ENCODE assay signal across 11 cellular contexts in the genomic region with DNA sequence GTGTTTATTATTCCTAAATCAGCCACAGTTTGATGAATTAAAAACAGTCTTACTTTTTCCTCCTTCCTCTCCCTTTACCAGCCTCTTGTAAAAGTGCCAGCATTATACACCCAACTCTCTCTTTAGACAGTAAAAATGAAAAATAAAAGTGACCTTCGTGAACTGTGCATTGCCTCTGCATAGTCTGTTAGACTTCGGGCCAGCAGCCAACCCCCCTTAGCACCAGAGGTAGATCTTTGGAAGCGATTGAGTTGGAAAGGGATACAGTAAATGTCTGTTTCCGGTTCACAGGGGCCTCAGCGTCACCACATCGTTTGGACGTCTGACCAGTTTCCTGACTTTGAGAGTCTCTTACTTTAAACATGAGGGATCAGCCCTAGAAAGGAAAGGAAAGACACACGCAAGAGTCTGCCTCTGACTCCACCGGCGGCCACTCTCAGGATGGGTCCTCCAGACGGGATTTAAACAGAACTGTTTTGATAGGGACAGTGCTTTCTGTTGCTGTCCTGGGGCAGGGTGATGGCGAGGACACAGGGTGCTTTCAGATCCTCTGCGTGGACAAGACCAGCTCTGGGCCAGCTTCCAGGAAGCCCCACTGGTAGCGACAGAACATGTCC.
DNase-seq lines count a peak whose midpoint lies in the region; ATAC-seq, FAIRE-seq and TF ChIP-seq lines count a peak whose summit lies in the region.
"Had no signal": no experiment of that assay in that cellular context is flagged by ENCODE, and none has a peak within 500 bp of the region (broad histone marks: within the 10 kb centered on the region; RNA-seq: fewer than 3 reads in every experiment).

No MANE protein-coding gene starts in this region.

- no peaks in the 10 kb centered on the region for H3K36me3 Mint-ChIP-seq in stimulated activated naive B cell treated with anti-CD40 and anti-IgM and Interleukin-4, amounts not matched to agents 10 μg/mL and 1 μg/mL and 100 μg/mL, for 72 hours

- H3K9me3 ChIP-seq in GM12878 (replicated peaks; ENCODE audit: control insufficient read depth, insufficient read depth, low read length) (peaks cover 4% of the 10 kb centered on the region; the same call in 2 of the 3 replicates), skeletal muscle satellite cell (replicated peaks; ENCODE audit: low read length) (no peaks in the 10 kb centered on the region)
- H3K9me3 ChIP-seq: psoas muscle had no signal

- no peak overlapping the region for H3K27ac Mint-ChIP-seq in stimulated activated naive B cell treated with anti-CD40 and anti-IgM and Interleukin-4, amounts not matched to agents 10 μg/mL and 1 μg/mL and 100 μg/mL, for 72 hours

- H3K9ac ChIP-seq in GM12878 (ENCODE audit: control insufficient read depth, insufficient read depth, low read length) (no peak overlapping the region), skeletal muscle satellite cell (ENCODE audit: low read depth, low read length) (peak overlapping the region; percentile 44)

- FAIRE-seq in GM12878 (lab: Jason Lieb, UNC), result no peak
- FAIRE-seq: GM19239 had no signal

- peak; percentile 49 for DNase-seq in HK-2 (ENCODE audit: unreplicated experiment)
- DNase-seq in GM12878 (ENCODE audit: low read depth, low spot score), result no peak
- DNase-seq in left cardiac atrium, result peak; percentile 25
- DNase-seq in GM13977 (ENCODE audit: low spot score), result no peak
- DNase-seq in stimulated activated naive B cell treated with anti-CD40 and anti-IgM and Interleukin-4, amounts not matched to agents 10 μg/mL and 1 μg/mL and 100 μg/mL, for 72 hours, result no peak
- DNase-seq in NCI-H187 (lab: John Stamatoyannopoulos, UW), result no peak
- DNase-seq: activated CD4-positive, alpha-beta T cell treated with anti-CD3 and anti-CD28 coated beads, Interleukin-2, amount 50 U/mL, for 48 hours; psoas muscle had no signal

- POLR2A ChIA-PET in GM12878 (lab: Charles Lee), result no interaction called here

- no peaks in the 10 kb centered on the region for H3K36me3 ChIP-seq in GM12878 (ENCODE audit: control insufficient read depth in 2 of 2, insufficient read depth in 2 of 2, low read length in 1 of 2)
- H3K36me3 ChIP-seq in skeletal muscle satellite cell (ENCODE audit: insufficient read depth, low read length), result no peaks in the 10 kb centered on the region

- TF ChIP-seq EP300 in GM12878 (IDR thresholded peaks at IDR 0.05; ENCODE audit: borderline replicate concordance in 1 of 2, control insufficient read depth in 1 of 2, low read depth in 2 of 2, low read length in 2 of 2), result no peak

- TF ChIP-seq RAD21 in GM12878 (IDR thresholded peaks at IDR 0.05; ENCODE audit: insufficient read depth, low read depth, low read length), result no peak

- WGBS in GM12878 (ENCODE audit: insufficient coverage, insufficient replicate concordance, low lambda C conversion rate, missing lambda C conversion rate), result 77% methylated on average over 14 of the region's 14 CpGs

- peak overlapping the region; percentile 71 for H2AFZ ChIP-seq in GM12878 (ENCODE audit: control insufficient read depth, low read depth, low read length)

- no peak for TF ChIP-seq CTCF in GM12878 (IDR thresholded peaks at IDR 0.05 in 2 of 3, conservative IDR thresholded peaks at IDR 0.05 in 1 of 3; ENCODE audit: control insufficient read depth in 2 of 3, extremely low read depth in 1 of 3, insufficient read depth in 1 of 3, low read depth in 3 of 3, low read length in 3 of 3)
- no peak for TF ChIP-seq CTCF in GM13977 (IDR thresholded peaks at IDR 0.05; ENCODE audit: extremely low read depth, insufficient read depth, missing control alignments)

- no peaks in the 10 kb centered on the region for H3K27me3 ChIP-seq in GM12878 (replicated peaks in 1 of 2; ENCODE audit: control insufficient read depth in 2 of 2, insufficient read depth in 2 of 2, low read length in 1 of 2)
- no peaks in the 10 kb centered on the region for H3K27me3 ChIP-seq in skeletal muscle satellite cell (ENCODE audit: control insufficient read depth, insufficient read depth, low read length)

- no peak for TF ChIP-seq POLR2A in GM12878 (IDR thresholded peaks at IDR 0.05; ENCODE audit: low read depth, low read length)

- intact Hi-C loops in GM12878 (cut with micrococcal nuclease; ENCODE audit: unreplicated experiment) (no loop called here), left cardiac atrium (cut with DNase I) (no loop called here)

- SMC1A ChIA-PET in GM12878 (lab: Charles Lee; ENCODE audit: uncharacterized antibody, unreplicated experiment), result interaction anchor here (2.3 kb wide), 1 partner anchor 11 kb away, joined by 7 read pairs; no protein-coding TSS in a partner anchor

- RAD21 ChIA-PET in GM12878 (lab: Charles Lee; ENCODE audit: unreplicated experiment), result no interaction called here

- H3K27ac ChIP-seq in GM12878 (ENCODE audit: control insufficient read depth, insufficient read depth), result no peak overlapping the region
- H3K27ac ChIP-seq: psoas muscle had no signal

- BruUV-seq in GM12878 (replicated peaks; lab: Mats Ljungman, UMichigan), result no TSS peak

- no peaks in the 10 kb centered on the region; the same call in 1 of the 2 replicates for H3K4me1 ChIP-seq in GM12878 (ENCODE audit: control insufficient read depth, insufficient read depth, low read length)
- H3K4me1 ChIP-seq in skeletal muscle satellite cell (ENCODE audit: control insufficient read depth, insufficient read depth, low read length), result peaks cover 19% of the 10 kb centered on the region

- peaks cover 16% of the 10 kb centered on the region in 2 donors for H3K27me3 Mint-ChIP-seq in stimulated activated naive B cell treated with anti-CD40 and anti-IgM and Interleukin-4, amounts not matched to agents 10 μg/mL and 1 μg/mL and 100 μg/mL, for 72 hours

- in situ Hi-C loops in GM12878 (cut with MboI), result no loop called here
- in situ Hi-C loops in GM13977 (cut with MboI; ENCODE audit: low pct_unique_long_range_greater_than_20kb, low sequenced_read_pairs, unreplicated experiment), result no loop called here

- no peaks in the 10 kb centered on the region for H4K20me1 ChIP-seq in GM12878 (ENCODE audit: control insufficient read depth, insufficient read depth)

- ATAC-seq in GM12878, result no peak
- peak; percentile 32 to 58 for ATAC-seq in left cardiac atrium
- ATAC-seq in stimulated activated naive B cell treated with anti-CD40 and anti-IgM and Interleukin-4, amounts not matched to agents 10 μg/mL and 1 μg/mL and 100 μg/mL, for 72 hours (replicated peaks), result no peak
- no peak for ATAC-seq in HG03469 (IDR thresholded peaks at IDR 0.05; ENCODE audit: unreplicated experiment)
- ATAC-seq: psoas muscle had no signal

- no peak overlapping the region for H3K4me3 Mint-ChIP-seq in stimulated activated naive B cell treated with anti-CD40 and anti-IgM and Interleukin-4, amounts not matched to agents 10 μg/mL and 1 μg/mL and 100 μg/mL, for 72 hours

- peaks cover 0 to 2% of the 10 kb centered on the region in 2 donors for H3K4me1 Mint-ChIP-seq in stimulated activated naive B cell treated with anti-CD40 and anti-IgM and Interleukin-4, amounts not matched to agents 10 μg/mL and 1 μg/mL and 100 μg/mL, for 72 hours

- H3K4me3 ChIP-seq in GM12878, result no peak overlapping the region
- no peak overlapping the region for H3K4me3 ChIP-seq in skeletal muscle satellite cell (ENCODE audit: low read length)
- H3K4me3 ChIP-seq: psoas muscle had no signal

- CTCF ChIA-PET in GM12878 (lab: Yijun Ruan, JAX), result no interaction called here

- no peak overlapping the region for H3K4me2 ChIP-seq in GM12878 (ENCODE audit: control insufficient read depth, insufficient read depth)
- H3K4me2 ChIP-seq in skeletal muscle satellite cell (ENCODE audit: low read length), result no peak overlapping the region

- H3K9me3 Mint-ChIP-seq in stimulated activated naive B cell treated with anti-CD40 and anti-IgM and Interleukin-4, amounts not matched to agents 10 μg/mL and 1 μg/mL and 100 μg/mL, for 72 hours, result peaks cover 0 to 4% of the 10 kb centered on the region in 2 donors

- no peaks in the 10 kb centered on the region for H3K79me2 ChIP-seq in GM12878 (ENCODE audit: control insufficient read depth, insufficient read depth, low read length)

TF ChIP-seq in GM12878, 131 proteins besides CTCF, POLR2A, EP300 and RAD21:
- TF ChIP-seq POLR2AphosphoS5 (IDR thresholded peaks at IDR 0.05; ENCODE audit: low read length) (no peak), MEF2A (IDR thresholded peaks at IDR 0.05; ENCODE audit: insufficient read depth, low read depth, low read length) (no peak), CHD4 (IDR thresholded peaks at IDR 0.05) (no peak)

Comparison
In these comparisons a context has a peak if more than half of its experiments do, and no peak if none do; other contexts are left out.
1. DNase-seq: peak in HK-2 (single experiment) and left cardiac atrium (single experiment); none in GM12878 (single experiment), GM13977 (single experiment), stimulated activated naive B cell treated with anti-CD40 and anti-IgM and Interleukin-4, amounts not matched to agents 10 μg/mL and 1 μg/mL and 100 μg/mL, for 72 hours (single experiment) and NCI-H187 (0 of 2).
2. ATAC-seq: peak in left cardiac atrium (2 of 2); none in GM12878 (single experiment), stimulated activated naive B cell treated with anti-CD40 and anti-IgM and Interleukin-4, amounts not matched to agents 10 μg/mL and 1 μg/mL and 100 μg/mL, for 72 hours (0 of 2) and HG03469 (single experiment).